9 cellular contexts compared by ENCODE assay signal in the genomic region with DNA sequence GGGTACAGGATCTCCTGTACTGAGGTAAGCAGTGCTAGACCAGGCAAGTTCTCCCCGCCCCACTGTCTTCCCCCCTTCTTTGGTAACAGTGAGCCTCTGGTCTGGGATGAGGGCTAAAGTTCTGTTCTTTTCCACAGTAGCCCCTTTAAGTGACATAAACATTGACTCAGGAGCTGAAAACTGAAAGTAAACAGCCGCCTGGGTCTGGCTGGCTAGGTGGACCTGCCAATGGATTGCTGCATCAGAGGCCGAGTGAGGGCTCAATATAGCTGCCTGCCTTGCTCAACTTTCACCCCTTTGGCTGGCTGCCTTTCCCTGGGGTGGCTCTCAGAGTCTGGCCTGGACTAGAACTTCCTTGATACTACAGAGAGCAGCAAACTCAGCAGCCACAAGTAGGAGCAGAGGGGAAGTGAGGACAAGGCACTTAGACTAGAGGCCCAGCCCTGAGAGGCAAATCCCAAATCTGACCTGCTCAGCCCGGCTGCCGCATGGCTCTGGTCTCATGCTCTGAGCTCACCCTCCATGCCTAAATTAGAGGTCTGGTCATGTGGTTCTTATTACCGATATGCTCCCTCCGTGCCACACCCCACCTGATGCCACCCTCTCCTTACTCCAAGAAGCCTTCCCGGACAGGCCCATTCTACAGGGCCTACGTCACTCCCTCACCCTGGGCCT. TPM values are rescaled to one million over a fixed set of nuclear protein-coding genes. Genes with fewer than 3 reads are reported as not detected.
DNase-seq lines count a peak whose midpoint lies in the region; ATAC-seq and TF ChIP-seq lines count a peak whose summit lies in the region.
"Had no signal": no experiment of that assay in that cellular context is flagged by ENCODE, and none has a peak within 500 bp of the region (broad histone marks: within the 10 kb centered on the region; RNA-seq: fewer than 3 reads in every experiment).

No MANE protein-coding gene starts in this region.

- H3K4me1 ChIP-seq in muscle layer of duodenum (ENCODE audit: control insufficient read depth in 1 of 2, insufficient read depth in 2 of 2, low read length in 2 of 2) (peaks cover 21 to 25% of the 10 kb centered on the region in 2 donors), foreskin keratinocyte (no peaks in the 10 kb centered on the region)
- H3K4me1 ChIP-seq in CD8-positive, alpha-beta T cell (ENCODE audit: insufficient read depth, low read length), result peaks cover 49% of the 10 kb centered on the region

- H3K27me3 Mint-ChIP-seq in CD8-positive, alpha-beta T cell (ENCODE audit: low read depth), result no peaks in the 10 kb centered on the region

- CTCF ChIA-PET in AG04450 (lab: Charles Lee), result interaction anchor here (0.8 kb wide), 1 partner anchor 9 kb away, joined by 3 read pairs; no protein-coding TSS in a partner anchor
- CTCF ChIA-PET in CD8-positive, alpha-beta T cell (lab: Charles Lee), result interaction anchor here (0.9 to 2.2 kb wide), 4 partner anchors 11 to 53 kb away, joined by 3 to 7 read pairs (median 6); no protein-coding TSS in a partner anchor

- H3K27ac ChIP-seq in AG04450 (ENCODE audit: low read depth, low read length) (peak overlapping the region; percentile 52), epithelial cell of prostate (peak overlapping the region; percentile 5), muscle layer of duodenum (ENCODE audit: low read length) (peak overlapping the region; percentile 91), foreskin keratinocyte (no peak overlapping the region)
- H3K27ac ChIP-seq in CD8-positive, alpha-beta T cell (ENCODE audit: low read depth, low read length), result no peak overlapping the region

- H3K4me3 ChIP-seq in AG04450 (ENCODE audit: low read depth, low read length) (no peak overlapping the region), muscle layer of duodenum (ENCODE audit: low read depth in 1 of 2, low read length in 2 of 2) (no peak overlapping the region)
- no peak overlapping the region for H3K4me3 ChIP-seq in CD8-positive, alpha-beta T cell (ENCODE audit: low read depth, low read length)

- H3K9me3 ChIP-seq in AG04450 (ENCODE audit: control insufficient read depth, insufficient read depth, low read length) (no peaks in the 10 kb centered on the region), muscle layer of duodenum (ENCODE audit: control insufficient read depth in 1 of 2, low read length in 2 of 2) (no peaks in the 10 kb centered on the region)
- H3K9me3 ChIP-seq in CD8-positive, alpha-beta T cell (ENCODE audit: low read length), result no peaks in the 10 kb centered on the region

- DNase-seq in AG04450 (ENCODE audit: low read depth, low spot score), result peak; percentile 59
- peak; percentile 97 for DNase-seq in MV-4-11 (lab: John Stamatoyannopoulos, UW)
- no peak for DNase-seq in epithelial cell of prostate (ENCODE audit: low read depth, low spot score)
- no peak for DNase-seq in CD8-positive, alpha-beta T cell
- no peak for DNase-seq in foreskin keratinocyte
- DNase-seq: activated naive CD4-positive, alpha-beta T cell had no signal

- ATAC-seq in GM21367 (IDR thresholded peaks at IDR 0.05; ENCODE audit: unreplicated experiment) (no peak), HG03135 (IDR thresholded peaks at IDR 0.05; ENCODE audit: unreplicated experiment) (no peak), foreskin keratinocyte (no peak)
- ATAC-seq in CD8-positive, alpha-beta T cell, result no peak

- POLR2A ChIA-PET in AG04450 (lab: Yijun Ruan, JAX), result no interaction called here
- POLR2A ChIA-PET in CD8-positive, alpha-beta T cell (lab: Charles Lee), result interaction anchor here (0.9 to 1.3 kb wide), 4 partner anchors 10 to 46 kb away, joined by 3 to 6 read pairs (median 4); a partner anchor contains a TSS

- no peaks in the 10 kb centered on the region for H3K9me3 Mint-ChIP-seq in CD8-positive, alpha-beta T cell

- H3K4me1 Mint-ChIP-seq in CD8-positive, alpha-beta T cell (ENCODE audit: low read depth), result peaks cover 36% of the 10 kb centered on the region

- H3K27me3 ChIP-seq in AG04450 (ENCODE audit: control insufficient read depth, insufficient read depth, low read length) (no peaks in the 10 kb centered on the region), muscle layer of duodenum (ENCODE audit: low read depth, low read length) (no peaks in the 10 kb centered on the region), foreskin keratinocyte (no peaks in the 10 kb centered on the region)
- no peaks in the 10 kb centered on the region for H3K27me3 ChIP-seq in CD8-positive, alpha-beta T cell (ENCODE audit: insufficient read depth, low read length)

- peaks cover 0 to 21% of the 10 kb centered on the region in 2 donors for H3K36me3 ChIP-seq in muscle layer of duodenum (ENCODE audit: control insufficient read depth in 1 of 2, insufficient read depth in 2 of 2, low read length in 2 of 2)
- no peaks in the 10 kb centered on the region for H3K36me3 ChIP-seq in CD8-positive, alpha-beta T cell (ENCODE audit: insufficient read depth, low read length)

- H3K27ac Mint-ChIP-seq in CD8-positive, alpha-beta T cell, result no peak overlapping the region

- H3K4me3 Mint-ChIP-seq in CD8-positive, alpha-beta T cell, result no peak overlapping the region

- H3K36me3 Mint-ChIP-seq in CD8-positive, alpha-beta T cell, result peaks cover 29% of the 10 kb centered on the region

- intact Hi-C loops in CD8-positive, alpha-beta T cell (cut with DNase I, micrococcal nuclease), result no loop called here

- no peak for TF ChIP-seq CTCF in AG04450 (IDR thresholded peaks at IDR 0.05; ENCODE audit: low read depth, low read length)
- no peak for TF ChIP-seq CTCF in CD8-positive, alpha-beta T cell (IDR thresholded peaks at IDR 0.05)
- no peak for TF ChIP-seq CTCF in foreskin keratinocyte (conservative IDR thresholded peaks at IDR 0.05)

RNA-seq across cellular contexts. Expression of a gene that starts 9.6 kb away (rescaled TPM):
- 0.41 and 0.53 TPM in 2 replicates for polyA plus RNA-seq in AG04450 (2011; rRNA removed)
- 0.39 and 1.3 TPM in 2 replicates for polyA minus RNA-seq in AG04450 (2011; rRNA and poly(A)+ RNA removed)
- total RNA-seq in CD8-positive, alpha-beta T cell, result 1 to 10 TPM; 1.7 to 2.2 TPM
- 0.21 and 0.48 TPM in 2 replicates for total RNA-seq in foreskin keratinocyte
- 0.12 and 0.26 TPM in 2 replicates for polyA plus RNA-seq in foreskin keratinocyte

RNA-seq across cellular contexts. Expression of a gene that starts 35.8 kb away (rescaled TPM):
- 4.7 and 5.9 TPM in 2 replicates for polyA plus RNA-seq in AG04450 (2011; rRNA removed)
- 9.8 and 19.1 TPM in 2 replicates for polyA minus RNA-seq in AG04450 (2011; rRNA and poly(A)+ RNA removed)
- 100 to 1,000 TPM; 151 to 156 TPM for total RNA-seq in CD8-positive, alpha-beta T cell
- 0.42 and 0.65 TPM in 2 replicates for total RNA-seq in foreskin keratinocyte
- 1.0 and 1.2 TPM in 2 replicates for polyA plus RNA-seq in foreskin keratinocyte

Comparison
In these comparisons a context has a peak if more than half of its experiments do, and no peak if none do; other contexts are left out.
1. DNase-seq: peak in AG04450 (single experiment) and MV-4-11 (single experiment); none in epithelial cell of prostate (single experiment), CD8-positive, alpha-beta T cell (0 of 7) and foreskin keratinocyte (0 of 2).
2. H3K27ac ChIP-seq: peak in AG04450 (single experiment), epithelial cell of prostate (single experiment) and muscle layer of duodenum (single experiment); none in CD8-positive, alpha-beta T cell (single experiment) and foreskin keratinocyte (single experiment).
3. RNA of a gene that starts 35.8 kb away (total RNA-seq): 151 to 156 TPM in CD8-positive, alpha-beta T cell; 0.42 to 0.65 TPM in foreskin keratinocyte; every median in the first group is over 10 times any median in the second.